ENCODE assay signal across 10 cellular contexts in genomic region chr2:240960309-240960962, GRCh38. TPM values are rescaled to one million over a fixed set of nuclear protein-coding genes. Genes with fewer than 3 reads are reported as not detected.
DNase-seq lines count a peak whose midpoint lies in the region; ATAC-seq and TF ChIP-seq lines count a peak whose summit lies in the region.
"Had no signal": no experiment of that assay in that cellular context is flagged by ENCODE, and none has a peak within 500 bp of the region (broad histone marks: within the 10 kb centered on the region; RNA-seq: fewer than 3 reads in every experiment).

No MANE protein-coding gene starts in this region.

- 24 to 30% (median 26%) methylated on average over 22 to 28 of the region's 28 CpGs for WGBS in heart left ventricle, 4 donors

- no peak overlapping the region for H3K4me3 ChIP-seq in heart left ventricle

- CTCF ChIA-PET in activated CD4-positive, alpha-beta memory T cell treated with anti-CD3 and anti-CD28 coated beads for 36 hours (lab: Charles Lee): no interaction called here

- no peak for TF ChIP-seq POLR2A in heart left ventricle (IDR thresholded peaks at IDR 0.05)

- DNase-seq in HuH-7.5 (ENCODE audit: low spot score) (peak; percentile 75), heart left ventricle (peak; percentile 61 to 84 (median 70)), renal cortical epithelial cell (ENCODE audit: low read depth) (peak; percentile 23), AG08395 (ENCODE audit: low spot score) (no peak)
- DNase-seq in activated CD4-positive, alpha-beta memory T cell treated with anti-CD3 and anti-CD28 coated beads for 36 hours: peak; percentile 6
- no peak for DNase-seq in activated CD4-positive, alpha-beta T cell treated with anti-CD3 and anti-CD28 coated beads, Interleukin-2, amount 10 ng/mL, durations not matched to agents 24 days and 14 days
- DNase-seq: stimulated activated naive B cell treated with anti-CD40 and anti-IgM and Interleukin-4, amounts not matched to agents 10 μg/mL and 1 μg/mL and 100 μg/mL, for 72 hours had no signal

- H3K9me3 Mint-ChIP-seq in activated CD4-positive, alpha-beta memory T cell treated with anti-CD3 and anti-CD28 coated beads for 36 hours: no peaks in the 10 kb centered on the region
- no peaks in the 10 kb centered on the region for H3K9me3 Mint-ChIP-seq in activated CD4-positive, alpha-beta T cell treated with anti-CD3 and anti-CD28 coated beads, Interleukin-2, amount 10 ng/mL, durations not matched to agents 24 days and 14 days
- H3K9me3 Mint-ChIP-seq: stimulated activated naive B cell treated with anti-CD40 and anti-IgM and Interleukin-4, amounts not matched to agents 10 μg/mL and 1 μg/mL and 100 μg/mL, for 72 hours had no signal

- H3K27ac Mint-ChIP-seq in activated CD4-positive, alpha-beta memory T cell treated with anti-CD3 and anti-CD28 coated beads for 36 hours: no peak overlapping the region
- H3K27ac Mint-ChIP-seq in activated CD4-positive, alpha-beta T cell treated with anti-CD3 and anti-CD28 coated beads, Interleukin-2, amount 10 ng/mL, durations not matched to agents 24 days and 14 days: no peak overlapping the region
- H3K27ac Mint-ChIP-seq: stimulated activated naive B cell treated with anti-CD40 and anti-IgM and Interleukin-4, amounts not matched to agents 10 μg/mL and 1 μg/mL and 100 μg/mL, for 72 hours had no signal

- ATAC-seq in heart left ventricle (peak; percentile 54 to 78 (median 64)), GM19351 (IDR thresholded peaks at IDR 0.05; ENCODE audit: unreplicated experiment) (no peak), HG03378 (IDR thresholded peaks at IDR 0.05; ENCODE audit: unreplicated experiment) (no peak)
- ATAC-seq: stimulated activated naive B cell treated with anti-CD40 and anti-IgM and Interleukin-4, amounts not matched to agents 10 μg/mL and 1 μg/mL and 100 μg/mL, for 72 hours had no signal

- no peak overlapping the region for H3K4me3 Mint-ChIP-seq in activated CD4-positive, alpha-beta memory T cell treated with anti-CD3 and anti-CD28 coated beads for 36 hours
- H3K4me3 Mint-ChIP-seq in activated CD4-positive, alpha-beta T cell treated with anti-CD3 and anti-CD28 coated beads, Interleukin-2, amount 10 ng/mL, durations not matched to agents 24 days and 14 days: no peak overlapping the region
- H3K4me3 Mint-ChIP-seq: stimulated activated naive B cell treated with anti-CD40 and anti-IgM and Interleukin-4, amounts not matched to agents 10 μg/mL and 1 μg/mL and 100 μg/mL, for 72 hours had no signal

- H3K4me1 ChIP-seq in heart left ventricle: peaks cover 0 to 54% (median 26%) of the 10 kb centered on the region in 12 donors

- peak overlapping the region in 2 of 12 donors; percentile 20 to 29 for H3K27ac ChIP-seq in heart left ventricle

- no peaks in the 10 kb centered on the region for H3K36me3 Mint-ChIP-seq in activated CD4-positive, alpha-beta memory T cell treated with anti-CD3 and anti-CD28 coated beads for 36 hours
- H3K36me3 Mint-ChIP-seq in activated CD4-positive, alpha-beta T cell treated with anti-CD3 and anti-CD28 coated beads, Interleukin-2, amount 10 ng/mL, durations not matched to agents 24 days and 14 days (ENCODE audit: low read depth): no peaks in the 10 kb centered on the region
- H3K36me3 Mint-ChIP-seq: stimulated activated naive B cell treated with anti-CD40 and anti-IgM and Interleukin-4, amounts not matched to agents 10 μg/mL and 1 μg/mL and 100 μg/mL, for 72 hours had no signal

- POLR2A ChIA-PET in activated CD4-positive, alpha-beta memory T cell treated with anti-CD3 and anti-CD28 coated beads for 36 hours (lab: Charles Lee): no interaction called here

- no peaks in the 10 kb centered on the region for H3K27me3 ChIP-seq in heart left ventricle

- intact Hi-C loops in activated CD4-positive, alpha-beta memory T cell treated with anti-CD3 and anti-CD28 coated beads for 36 hours (cut with micrococcal nuclease): no loop called here
- intact Hi-C loops in heart left ventricle (cut with DNase I): no loop called here
- intact Hi-C loops in activated CD4-positive, alpha-beta T cell treated with anti-CD3 and anti-CD28 coated beads, Interleukin-2, amount 10 ng/mL, durations not matched to agents 24 days and 14 days (cut with micrococcal nuclease): no loop called here

- no peak for TF ChIP-seq CTCF in heart left ventricle (IDR thresholded peaks at IDR 0.05)

- H3K27me3 Mint-ChIP-seq in activated CD4-positive, alpha-beta memory T cell treated with anti-CD3 and anti-CD28 coated beads for 36 hours: no peaks in the 10 kb centered on the region
- peaks cover 2% of the 10 kb centered on the region for H3K27me3 Mint-ChIP-seq in activated CD4-positive, alpha-beta T cell treated with anti-CD3 and anti-CD28 coated beads, Interleukin-2, amount 10 ng/mL, durations not matched to agents 24 days and 14 days

- H3K9me3 ChIP-seq in heart left ventricle: no peaks in the 10 kb centered on the region

- no peaks in the 10 kb centered on the region for H3K36me3 ChIP-seq in heart left ventricle

- no peaks in the 10 kb centered on the region for H3K4me1 Mint-ChIP-seq in activated CD4-positive, alpha-beta memory T cell treated with anti-CD3 and anti-CD28 coated beads for 36 hours (ENCODE audit: low read depth)
- H3K4me1 Mint-ChIP-seq in activated CD4-positive, alpha-beta T cell treated with anti-CD3 and anti-CD28 coated beads, Interleukin-2, amount 10 ng/mL, durations not matched to agents 24 days and 14 days: no peaks in the 10 kb centered on the region

RNA-seq across cellular contexts. Expression of gene SNED1, which starts 38.0 kb away (rescaled TPM):
- 1 to 10 TPM; 2.6 to 3.8 TPM for total RNA-seq in activated CD4-positive, alpha-beta memory T cell treated with anti-CD3 and anti-CD28 coated beads for 36 hours
- total RNA-seq in heart left ventricle: 10 to 100 TPM in 2 of 9 donors, 1 to 10 TPM in 7; 3.1 to 14.7 (median 5.6) TPM
- polyA plus RNA-seq in heart left ventricle: 1 to 10 TPM; 4.2 to 4.3 TPM
- 1.6 and 4.2 TPM in 2 replicates for total RNA-seq in renal cortical epithelial cell
- total RNA-seq in activated CD4-positive, alpha-beta T cell treated with anti-CD3 and anti-CD28 coated beads, Interleukin-2, amount 10 ng/mL, durations not matched to agents 24 days and 14 days: 1.3 and 1.9 TPM in 2 replicates

RNA-seq across cellular contexts. Expression of gene CROCC2, which starts 54.3 kb away (rescaled TPM):
- not detected for total RNA-seq in activated CD4-positive, alpha-beta memory T cell treated with anti-CD3 and anti-CD28 coated beads for 36 hours
- total RNA-seq in heart left ventricle (not detected), renal cortical epithelial cell (under 0.01 TPM in 1 of 2 replicates, not detected in the other)
- polyA plus RNA-seq in heart left ventricle: not detected
- total RNA-seq in activated CD4-positive, alpha-beta T cell treated with anti-CD3 and anti-CD28 coated beads, Interleukin-2, amount 10 ng/mL, durations not matched to agents 24 days and 14 days: not detected in 2 replicates
- total RNA-seq: M059J had no signal

Comparison
In these comparisons a context has a peak if more than half of its experiments do, and no peak if none do; other contexts are left out.
1. DNase-seq: peak in HuH-7.5 (single experiment), activated CD4-positive, alpha-beta memory T cell treated with anti-CD3 and anti-CD28 coated beads for 36 hours (single experiment), heart left ventricle (5 of 5) and renal cortical epithelial cell (single experiment); none in activated CD4-positive, alpha-beta T cell treated with anti-CD3 and anti-CD28 coated beads, Interleukin-2, amount 10 ng/mL, durations not matched to agents 24 days and 14 days (single experiment) and AG08395 (single experiment).
2. ATAC-seq: peak in heart left ventricle (4 of 4); none in GM19351 (single experiment) and HG03378 (single experiment).